Comparison of ENCODE assay signal across 25 cellular contexts in the genomic region with DNA sequence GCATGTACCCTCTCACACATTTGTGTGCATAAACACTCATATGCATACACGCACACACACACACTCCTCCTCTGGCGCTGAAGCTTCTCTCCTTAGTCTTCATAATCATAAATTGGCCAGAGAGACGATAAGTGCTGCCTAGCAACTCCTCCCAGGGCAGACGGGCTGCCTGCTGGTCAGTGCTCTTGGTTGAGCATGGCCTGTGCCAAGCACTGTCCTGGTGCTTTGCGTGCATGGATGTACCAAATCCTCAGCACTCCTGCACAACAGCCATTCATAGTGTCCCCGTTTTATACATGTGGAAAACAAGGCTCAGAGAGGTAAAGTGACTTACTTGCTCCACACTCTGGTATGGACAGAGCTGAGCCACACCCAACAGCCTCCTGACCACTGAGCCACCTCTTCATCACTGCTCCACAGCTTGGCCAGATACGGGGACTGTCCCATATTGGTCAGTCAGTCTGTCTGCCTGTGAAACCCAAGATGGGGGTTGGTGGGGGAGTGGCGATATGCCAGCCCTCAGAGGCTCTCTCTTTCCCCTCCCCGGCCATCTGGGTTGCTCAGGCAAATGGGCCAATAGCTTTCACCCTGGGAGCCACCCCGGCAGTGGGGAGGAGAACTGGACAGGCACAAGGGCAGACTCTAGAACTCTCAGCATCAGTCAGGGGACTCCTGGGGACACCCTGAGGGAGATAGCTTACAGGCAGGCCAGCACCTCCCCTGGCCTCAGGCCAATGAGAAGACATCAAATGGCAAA.
A peak's percentile ranks its signal among the peaks of the same experiment; 100 is the strongest.
DNase-seq lines count a peak whose midpoint lies in the region; ATAC-seq and TF ChIP-seq lines count a peak whose summit lies in the region.
"Had no signal": no experiment of that assay in that cellular context is flagged by ENCODE, and none has a peak within 500 bp of the region (broad histone marks: within the 10 kb centered on the region; RNA-seq: fewer than 3 reads in every experiment).

No MANE protein-coding gene starts in this region.

- BruUV-seq in IMR-90 (replicated peaks; lab: Mats Ljungman, UMichigan) = no TSS peak

- no peaks in the 10 kb centered on the region for H4K20me1 ChIP-seq in IMR-90 (ENCODE audit: insufficient read depth, low read length)

- no peak for ATAC-seq in Right ventricle myocardium inferior
- no peak for ATAC-seq in heart left ventricle
- ATAC-seq in IMR-90 (ENCODE audit: low read depth) = no peak
- ATAC-seq in GM21737 (IDR thresholded peaks at IDR 0.05; ENCODE audit: unreplicated experiment) = no peak
- ATAC-seq: HepG2, K562 had no signal

- H3K36me3 ChIP-seq in heart left ventricle (no peaks in the 10 kb centered on the region), IMR-90 (ENCODE audit: control insufficient read depth, insufficient read depth, low read length) (no peaks in the 10 kb centered on the region), trophoblast cell (ENCODE audit: control insufficient read depth in 1 of 2, insufficient read depth in 2 of 2, low read length in 2 of 2) (no peaks in the 10 kb centered on the region), colonic mucosa (no peaks in the 10 kb centered on the region)
- H3K36me3 ChIP-seq: BLaER1 treated with 17β-estradiol and CSF1 and Interleukin-3, amounts not matched to agents 10 nM and 100 nM had no signal

- H4K8ac ChIP-seq in IMR-90 (ENCODE audit: low read depth in 2 of 2, low read length in 2 of 2) = no peak overlapping the region
- H4K8ac ChIP-seq in trophoblast cell (ENCODE audit: low read depth, low read length) = no peak overlapping the region

- no peak for TF ChIP-seq RAD21 in IMR-90 (IDR thresholded peaks at IDR 0.05; ENCODE audit: low read length)

- CTCF ChIA-PET in IMR-90 (lab: Yijun Ruan, JAX) = interaction anchor here (4.4 kb wide), 1 partner anchor 259 kb away, joined by 27 read pairs; no protein-coding TSS in a partner anchor

- H2AK5ac ChIP-seq in IMR-90 (ENCODE audit: low read depth, low read length) = no peak overlapping the region
- H2AK5ac ChIP-seq in trophoblast cell (ENCODE audit: low read length) = no peak overlapping the region

- dilution Hi-C loops in IMR-90 (cut with HindIII; ENCODE audit: low sequenced_read_pairs, unreplicated experiment) = no loop called here

- H2BK20ac ChIP-seq in IMR-90 (ENCODE audit: low read depth, low read length) = no peak overlapping the region

- no peak overlapping the region for H3K18ac ChIP-seq in IMR-90 (ENCODE audit: low read depth, low read length)
- no peak overlapping the region for H3K18ac ChIP-seq in trophoblast cell (ENCODE audit: low read length)

- no peak overlapping the region for H3K4me2 ChIP-seq in IMR-90 (ENCODE audit: low read depth, low read length)
- no peak overlapping the region for H3K4me2 ChIP-seq in trophoblast cell (ENCODE audit: low read length)
- H3K4me2 ChIP-seq: A549; BLaER1 treated with 17β-estradiol and CSF1 and Interleukin-3, amounts not matched to agents 10 nM and 100 nM had no signal

- DNase-seq in Right ventricle myocardium inferior (ENCODE audit: missing footprints) (peak; percentile 48), heart left ventricle (no peak), IMR-90 (no peak), cerebellar cortex (ENCODE audit: low spot score) (peak; percentile 70), trophoblast cell (no peak), DMS153 (lab: John Stamatoyannopoulos, UW) (no peak), colonic mucosa (no peak)
- DNase-seq: AML-193; CD4-positive, alpha-beta memory T cell; COR-L47; DND-41; H7; Kasumi-1; NCI-H1105; NCI-H1436 treated with DMSO at 0.1 percent for 48 hours; NCI-H1930; NCI-H2107; NCI-H526; SIG-M5 had no signal

- H2BK120ac ChIP-seq in IMR-90 (ENCODE audit: low read depth, low read length) (no peak overlapping the region), trophoblast cell (ENCODE audit: insufficient read depth, low read length, poor library complexity) (no peak overlapping the region)

- H4K5ac ChIP-seq in IMR-90 (ENCODE audit: low read depth, low read length) = no peak overlapping the region

- no peak overlapping the region for H2BK15ac ChIP-seq in IMR-90 (ENCODE audit: low read depth, low read length)

- H2BK5ac ChIP-seq in IMR-90 (ENCODE audit: low read depth, low read length, poor library complexity, severe bottlenecking) = no peak overlapping the region
- no peak overlapping the region for H2BK5ac ChIP-seq in trophoblast cell (ENCODE audit: low read depth, low read length, poor library complexity)

- TF ChIP-seq POLR2A in heart left ventricle (IDR thresholded peaks at IDR 0.05) = no peak
- TF ChIP-seq POLR2A in IMR-90 (IDR thresholded peaks at IDR 0.05; ENCODE audit: low read depth, low read length) = no peak

- H3K4me3 ChIP-seq in heart left ventricle (no peak overlapping the region), IMR-90 (ENCODE audit: insufficient read depth, low read depth, low read length) (no peak overlapping the region), trophoblast cell (ENCODE audit: low read depth, low read length) (no peak overlapping the region), colonic mucosa (no peak overlapping the region)
- H3K4me3 ChIP-seq: A549; BLaER1 treated with 17β-estradiol and CSF1 and Interleukin-3, amounts not matched to agents 10 nM and 100 nM; K562; SK-N-MC had no signal

- H2BK12ac ChIP-seq in trophoblast cell (ENCODE audit: low read length) = no peak overlapping the region

- intact Hi-C loops in Right ventricle myocardium inferior (cut with DNase I) = no loop called here
- intact Hi-C loops in heart left ventricle (cut with DNase I) = loop anchor here in 1 of 10 donors (2.0 to 10.0 kb wide), 2 partner anchors 235 to 261 kb away; no protein-coding TSS in a partner anchor
- intact Hi-C loops in IMR-90 (cut with micrococcal nuclease) = loop anchor here (10.0 kb wide), 1 partner anchor 725 kb away; no protein-coding TSS in a partner anchor
- intact Hi-C loops in colonic mucosa (cut with DNase I) = no loop called here

- no peak overlapping the region for H3K23ac ChIP-seq in IMR-90 (ENCODE audit: low read depth, low read length)
- peak overlapping the region; percentile 32 for H3K23ac ChIP-seq in trophoblast cell (ENCODE audit: low read length)

- no peak overlapping the region for H4K91ac ChIP-seq in IMR-90 (ENCODE audit: insufficient read depth, low read depth, low read length)
- H4K91ac ChIP-seq in trophoblast cell (ENCODE audit: low read depth, low read length) = no peak overlapping the region

- WGBS in heart left ventricle, 4 donors = 74 to 91% (median 83%) methylated on average over 7 to 10 of the region's 10 CpGs
- 88% methylated on average over 2 of the region's 10 CpGs; no CpG with 5 or more reads in 1 of the 2 experiments for WGBS in IMR-90 (ENCODE audit: extremely low coverage in 2 of 2, insufficient read length in 1 of 2), 2 experiments
- WGBS in trophoblast cell (ENCODE audit: extremely low coverage, insufficient coverage, insufficient read length) = no CpG with 5 or more reads among the region's 10 CpGs

- H3K14ac ChIP-seq in IMR-90 (replicated peaks; ENCODE audit: low read depth, low read length) = no peak overlapping the region
- no peak overlapping the region for H3K14ac ChIP-seq in trophoblast cell (ENCODE audit: low read length)

- no peak overlapping the region for H3K56ac ChIP-seq in IMR-90 (ENCODE audit: extremely low read depth, insufficient read depth, low read length)

- POLR2A ChIA-PET in IMR-90 (lab: Charles Lee; ENCODE audit: unreplicated experiment) = no interaction called here

- H3K27me3 ChIP-seq in heart left ventricle (no peaks in the 10 kb centered on the region), IMR-90 (ENCODE audit: control insufficient read depth, insufficient read depth, low read length) (no peaks in the 10 kb centered on the region), trophoblast cell (ENCODE audit: insufficient read depth, low read length) (no peaks in the 10 kb centered on the region), colonic mucosa (no peaks in the 10 kb centered on the region)

- H3K27ac ChIP-seq in heart left ventricle (no peak overlapping the region), IMR-90 (ENCODE audit: insufficient read depth, low read length) (no peak overlapping the region), trophoblast cell (ENCODE audit: low read depth, low read length) (no peak overlapping the region), colonic mucosa (no peak overlapping the region)
- H3K27ac ChIP-seq: SK-N-MC had no signal

- H3K79me1 ChIP-seq in IMR-90 (ENCODE audit: low read depth in 1 of 2, low read length in 2 of 2) (no peaks in the 10 kb centered on the region), trophoblast cell (ENCODE audit: low read length) (no peaks in the 10 kb centered on the region)

- TF ChIP-seq CTCF in heart left ventricle (IDR thresholded peaks at IDR 0.05) (no peak), IMR-90 (conservative IDR thresholded peaks at IDR 0.05; ENCODE audit: low read depth, low read length) (no peak), colonic mucosa (IDR thresholded peaks at IDR 0.05) (no peak)

- H3K9me3 ChIP-seq in heart left ventricle = no peaks in the 10 kb centered on the region
- no peaks in the 10 kb centered on the region for H3K9me3 ChIP-seq in IMR-90 (ENCODE audit: control insufficient read depth, insufficient read depth, low read length)
- peaks cover 2% of the 10 kb centered on the region for H3K9me3 ChIP-seq in trophoblast cell (ENCODE audit: insufficient read depth, low read depth, low read length)
- H3K9me3 ChIP-seq in colonic mucosa = no peaks in the 10 kb centered on the region
- H3K9me3 ChIP-seq: A549; BLaER1 treated with 17β-estradiol and CSF1 and Interleukin-3, amounts not matched to agents 10 nM and 100 nM had no signal

- H3K4me1 ChIP-seq in heart left ventricle (peaks cover 4 to 38% (median 29%) of the 10 kb centered on the region in 12 donors), IMR-90 (ENCODE audit: control insufficient read depth, insufficient read depth, low read length) (peaks cover 15% of the 10 kb centered on the region; the same call in 1 of the 2 replicates), trophoblast cell (ENCODE audit: control insufficient read depth in 1 of 2, insufficient read depth in 2 of 2, low read length in 2 of 2) (no peaks in the 10 kb centered on the region), colonic mucosa (no peaks in the 10 kb centered on the region)

- peaks cover 6% of the 10 kb centered on the region; the same call in 1 of the 2 replicates for H3K9me1 ChIP-seq in IMR-90 (ENCODE audit: insufficient read depth, low read length)

- H3K79me2 ChIP-seq in trophoblast cell (ENCODE audit: control insufficient read depth, insufficient read depth, low read length, poor library complexity) = no peaks in the 10 kb centered on the region

- H3K9ac ChIP-seq in IMR-90 (ENCODE audit: low read depth, low read length) (no peak overlapping the region), trophoblast cell (ENCODE audit: low read length) (no peak overlapping the region), colonic mucosa (ENCODE audit: low read depth in 2 of 2, low read length in 2 of 2) (no peak overlapping the region)

- no peak overlapping the region for H3K4ac ChIP-seq in IMR-90 (ENCODE audit: low read depth, low read length)
- H3K4ac ChIP-seq in trophoblast cell (ENCODE audit: low read depth, low read length) = no peak overlapping the region

- H2AK9ac ChIP-seq in IMR-90 (replicated peaks; ENCODE audit: low read depth, low read length, poor library complexity) = no peak overlapping the region

- no peak overlapping the region for H4K12ac ChIP-seq in trophoblast cell (ENCODE audit: low read depth, low read length)

- in situ Hi-C loops in IMR-90 (cut with MboI; ENCODE audit: low sequenced_read_pairs) = no loop called here

- peak overlapping the region; percentile 82 for H2AFZ ChIP-seq in IMR-90 (replicated peaks; ENCODE audit: low read length, poor library complexity)
- no peak overlapping the region for H2AFZ ChIP-seq in trophoblast cell (ENCODE audit: insufficient read depth, low read length, poor library complexity)

Comparison
In these comparisons a context has a peak if more than half of its experiments do, and no peak if none do; other contexts are left out.
1. DNase-seq: peak in Right ventricle myocardium inferior (single experiment) and cerebellar cortex (single experiment); none in heart left ventricle (0 of 5), IMR-90 (single experiment), trophoblast cell (0 of 2), DMS153 (single experiment) and colonic mucosa (single experiment).